1 cellular context compared by ENCODE assay signal in the genomic region with DNA sequence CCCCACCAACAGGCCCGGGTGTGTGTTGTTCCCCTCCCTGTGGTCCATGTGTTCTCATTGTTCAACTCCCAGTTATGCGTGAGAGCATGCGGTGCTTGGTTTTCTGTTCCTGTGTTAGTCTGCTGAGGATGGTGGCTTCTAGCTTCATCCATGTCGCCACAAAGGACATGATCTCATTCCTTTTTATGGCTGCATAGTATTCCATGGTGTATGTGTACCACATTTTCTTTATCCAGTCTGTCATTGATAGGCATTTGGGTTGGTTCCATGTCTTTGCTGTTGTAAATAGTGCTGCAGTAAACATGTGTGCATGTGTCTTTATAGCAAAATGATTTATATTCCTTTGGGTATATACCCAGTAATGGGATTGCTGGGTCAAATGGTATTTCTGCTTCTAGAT.
TF ChIP-seq lines count a peak whose summit lies in the region.

No MANE protein-coding gene starts in this region.

TF ChIP-seq in K562, 482 proteins besides CTCF, POLR2A, EP300 and RAD21:
- peak; percentile 68 for TF ChIP-seq ZNF146 (CRISPR knock-in tag; IDR thresholded peaks at IDR 0.05; ENCODE audit: unreplicated experiment)
TF ChIP-seq in K562: peak in this region for 1; not testable (repeated sequence) for 481.
